15 cellular contexts compared by ENCODE assay signal in the genomic region with DNA sequence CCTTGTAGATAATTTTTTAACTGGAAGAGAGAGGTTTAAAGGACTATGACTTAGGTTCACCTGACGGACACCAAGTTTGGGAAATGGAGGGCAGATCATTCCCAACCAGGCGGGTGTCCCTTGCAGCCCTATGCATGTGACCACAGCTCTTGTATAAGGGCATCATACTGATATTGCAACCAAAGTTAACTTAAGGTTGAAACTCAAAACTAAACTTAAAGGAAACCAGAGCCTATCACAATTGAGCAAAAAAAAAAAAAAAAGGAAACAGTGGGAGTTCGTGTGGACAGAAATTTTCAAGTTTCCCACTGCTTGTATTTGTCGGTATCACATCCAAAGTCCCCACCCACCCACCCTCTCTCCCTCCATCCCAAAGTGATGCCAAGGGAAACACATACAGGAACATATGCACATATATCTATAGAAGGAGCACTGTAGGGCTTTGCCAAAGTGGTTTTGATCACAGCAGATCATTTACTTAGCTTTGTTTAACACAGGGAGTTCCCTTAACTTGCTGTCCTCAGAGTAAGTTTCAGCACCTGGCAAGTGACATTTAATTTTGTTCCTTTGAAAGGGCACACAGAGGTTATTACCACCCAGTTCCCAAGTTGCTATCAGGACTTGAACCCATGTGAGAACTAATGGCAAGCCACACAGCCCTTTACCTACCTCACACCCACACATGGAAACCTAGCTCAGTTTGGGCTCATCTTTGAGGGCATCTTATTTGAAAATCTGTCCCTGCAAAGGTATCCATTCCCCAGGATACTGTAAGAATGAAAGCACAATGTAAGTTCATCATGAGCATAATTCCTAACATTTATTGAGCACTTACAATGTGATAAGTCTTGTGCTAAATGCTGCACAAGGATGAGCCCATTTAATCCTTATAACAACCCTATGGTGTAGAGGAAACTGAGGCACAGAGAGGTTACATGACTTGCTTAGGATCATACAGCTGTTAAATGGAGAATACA.
DNase-seq lines count a peak whose midpoint lies in the region; ATAC-seq and TF ChIP-seq lines count a peak whose summit lies in the region.
"Had no signal": no experiment of that assay in that cellular context is flagged by ENCODE, and none has a peak within 500 bp of the region (broad histone marks: within the 10 kb centered on the region; RNA-seq: fewer than 3 reads in every experiment).

No MANE protein-coding gene starts in this region.

- ATAC-seq in GM18511 (IDR thresholded peaks at IDR 0.05; ENCODE audit: unreplicated experiment) (peak; percentile 77), GM19397 (IDR thresholded peaks at IDR 0.05; ENCODE audit: unreplicated experiment) (peak; percentile 63), HG02759 (IDR thresholded peaks at IDR 0.05; ENCODE audit: unreplicated experiment) (peak; percentile 76), HG03457 (IDR thresholded peaks at IDR 0.05; ENCODE audit: unreplicated experiment) (peak; percentile 53)

- no peak for TF ChIP-seq CTCF in GM13977 (IDR thresholded peaks at IDR 0.05; ENCODE audit: extremely low read depth, insufficient read depth, missing control alignments)

- DNase-seq in NK-92 treated with Interleukin-12 subunit alpha and Interleukin-12 subunit beta, amount 100 ng/mL, for 24 hours (lab: John Stamatoyannopoulos, UW): no peak
- DNase-seq in C1 segment of cervical spinal cord (lab: John Stamatoyannopoulos, UW) (no peak), GM13977 (ENCODE audit: low spot score) (no peak), COLO668 (lab: John Stamatoyannopoulos, UW; ENCODE audit: unreplicated experiment) (no peak)
- DNase-seq: activated CD4-positive, alpha-beta T cell treated with anti-CD3 and anti-CD28 coated beads for 1 hour; activated CD8-positive, alpha-beta memory T cell treated with anti-CD3 and anti-CD28 coated beads, Interleukin-2, amount 50 U/mL, for 48 hours; midbrain; NCI-H1417; NCI-H2227 treated with DMSO at 0.1 percent for 48 hours; nucleus accumbens; Right ventricle myocardium superior had no signal

- in situ Hi-C loops in GM13977 (cut with MboI; ENCODE audit: low pct_unique_long_range_greater_than_20kb, low sequenced_read_pairs, unreplicated experiment): no loop called here
